ENCODE assay signal across 9 cellular contexts in genomic region chr17:29594441-29595090, GRCh38. TPM values are rescaled to one million over a fixed set of nuclear protein-coding genes. Genes with fewer than 3 reads are reported as not detected.
A peak's percentile ranks its signal among the peaks of the same experiment; 100 is the strongest.
DNase-seq lines count a peak whose midpoint lies in the region; ATAC-seq and TF ChIP-seq lines count a peak whose summit lies in the region.
"Had no signal": no experiment of that assay in that cellular context is flagged by ENCODE, and none has a peak within 500 bp of the region (broad histone marks: within the 10 kb centered on the region; RNA-seq: fewer than 3 reads in every experiment).

No MANE protein-coding gene starts in this region.

- no peak overlapping the region for H3T11ph ChIP-seq in H9 (ENCODE audit: low read length)

- H3K36me3 ChIP-seq in endodermal cell (ENCODE audit: control insufficient read depth, insufficient read depth, low read length): no peaks in the 10 kb centered on the region

- H3K9ac ChIP-seq in H9 (ENCODE audit: extremely low read depth, insufficient read length, low read length): no peak overlapping the region
- H3K9ac ChIP-seq in endodermal cell (ENCODE audit: extremely low read depth, low read length, poor library complexity, severe bottlenecking): no peak overlapping the region

- no peak overlapping the region for H2BK120ac ChIP-seq in H9 (ENCODE audit: low read depth, low read length, poor library complexity, severe bottlenecking)

- no peak overlapping the region for H4K8ac ChIP-seq in H9 (replicated peaks; ENCODE audit: insufficient read length, low read depth, low read length)

- no peak overlapping the region for H2BK20ac ChIP-seq in H9 (ENCODE audit: low read depth, low read length, poor library complexity, severe bottlenecking)

- H3K9me3 Mint-ChIP-seq in H9 (peaks cover 0 to 3% of the 10 kb centered on the region in 2 experiments; a peak in 1 of 5 replicates), endodermal cell (no peaks in the 10 kb centered on the region)

- no peak overlapping the region for H3K18ac ChIP-seq in H9 (ENCODE audit: insufficient read length, low read depth, low read length)

- CTCF ChIA-PET in RWPE1 (lab: Yijun Ruan, JAX): interaction anchor here (0.7 to 5.4 kb wide), 8 partner anchors 11 to 224 kb away, joined by 3 to 45 read pairs (median 5); no protein-coding TSS in a partner anchor

- H3K9me3 ChIP-seq in H9 (ENCODE audit: control insufficient read depth, low read depth, low read length) (no peaks in the 10 kb centered on the region), endodermal cell (ENCODE audit: control insufficient read depth, low read length) (no peaks in the 10 kb centered on the region)

- no peaks in the 10 kb centered on the region for H3K79me1 ChIP-seq in H9 (ENCODE audit: insufficient read depth, low read depth, low read length, poor library complexity, severe bottlenecking)

- no peak overlapping the region for H2AFZ ChIP-seq in H9 (ENCODE audit: low read length)

- ATAC-seq in HG03342 (IDR thresholded peaks at IDR 0.05; ENCODE audit: unreplicated experiment) (no peak), GM21528 (IDR thresholded peaks at IDR 0.05; ENCODE audit: low FRiP score, unreplicated experiment) (no peak)
- ATAC-seq: left lobe of liver had no signal

- no peak overlapping the region for H3K4me3 ChIP-seq in endodermal cell (ENCODE audit: low read length)

- H2BK15ac ChIP-seq in H9 (ENCODE audit: low read depth, low read length): no peak overlapping the region

- H3K27ac Mint-ChIP-seq in H9 (no peak overlapping the region), endodermal cell (no peak overlapping the region)

- H3K4me1 ChIP-seq in H9 (ENCODE audit: insufficient read depth, low read length) (peaks cover 4% of the 10 kb centered on the region; the same call in 1 of the 2 replicates), endodermal cell (ENCODE audit: control insufficient read depth, insufficient read depth, low read length) (peaks cover 5% of the 10 kb centered on the region)

- peak overlapping the region; percentile 63 for H3K4me2 ChIP-seq in H9 (ENCODE audit: insufficient read depth, insufficient read length, low read length)

- DNase-seq in H9 (no peak), RWPE1 (ENCODE audit: low spot score) (no peak), endodermal cell (no peak), retina (peak; percentile 14), kidney glomerular epithelial cell (lab: John Stamatoyannopoulos, UW) (no peak)
- DNase-seq in central memory CD4-positive, alpha-beta T cell: no peak

- no peaks in the 10 kb centered on the region for H4K20me1 ChIP-seq in H9 (ENCODE audit: control insufficient read depth, insufficient read depth, insufficient read length)

- no peaks in the 10 kb centered on the region; the same call in 1 of the 2 replicates for H3K79me2 ChIP-seq in H9 (ENCODE audit: insufficient read depth, low read length)

- H3K23ac ChIP-seq in H9 (ENCODE audit: insufficient read length, low read depth, low read length): no peak overlapping the region

- H2AK5ac ChIP-seq in H9 (ENCODE audit: insufficient read length, low read length): no peak overlapping the region

- no peak overlapping the region for H4K91ac ChIP-seq in H9 (ENCODE audit: insufficient read length, low read depth, low read length)

- no peak overlapping the region for H4K5ac ChIP-seq in H9 (ENCODE audit: insufficient read length, low read depth, low read length)

- H3K27me3 Mint-ChIP-seq in H9 (ENCODE audit: low read depth) (peaks cover 5% of the 10 kb centered on the region), endodermal cell (ENCODE audit: insufficient read depth) (peaks cover 48% of the 10 kb centered on the region)

- H3K27me3 ChIP-seq in H9 (ENCODE audit: insufficient read depth, low read length): no peaks in the 10 kb centered on the region
- H3K27me3 ChIP-seq in endodermal cell (ENCODE audit: control insufficient read depth, insufficient read depth, low read length, poor library complexity, severe bottlenecking): peaks cover 29% of the 10 kb centered on the region

- TF ChIP-seq CTCF in H9 (conservative IDR thresholded peaks at IDR 0.05): no peak
- TF ChIP-seq CTCF in RWPE1 (conservative IDR thresholded peaks at IDR 0.05; ENCODE audit: low read depth): 0 out of 2 replicates have a peak, but pooled peaks have one; percentile 0
- TF ChIP-seq CTCF in endodermal cell (conservative IDR thresholded peaks at IDR 0.05): no peak

- peaks cover 0 to 4% (median 0%) of the 10 kb centered on the region in 3 experiments; a peak in 1 of 7 replicates for H3K36me3 Mint-ChIP-seq in H9 (ENCODE audit: insufficient read depth in 1 of 3, low read depth in 3 of 3)
- no peaks in the 10 kb centered on the region for H3K36me3 Mint-ChIP-seq in endodermal cell (ENCODE audit: low read depth)

- no peak overlapping the region for H2BK12ac ChIP-seq in H9 (ENCODE audit: insufficient read length, low read depth, low read length)

- no peak overlapping the region for H3K56ac ChIP-seq in H9 (ENCODE audit: insufficient read length, low read depth, low read length)

- POLR2A ChIA-PET in RWPE1 (lab: Yijun Ruan, JAX; ENCODE audit: low non-redundant PET): no interaction called here

- WGBS in H9 (ENCODE audit: extremely low coverage, insufficient read length, low lambda C conversion rate): no CpG with 5 or more reads among the region's 12 CpGs
- 81 to 82% methylated on average over 7 to 12 of the region's 12 CpGs for whole genome bisulfite sequencing in endodermal cell (ENCODE audit: insufficient coverage in 1 of 2, insufficient read length in 1 of 2), 2 experiments

- H3K4ac ChIP-seq in H9 (ENCODE audit: low read depth, low read length): no peak overlapping the region

- peaks cover 33% of the 10 kb centered on the region for H3K23me2 ChIP-seq in H9 (ENCODE audit: insufficient read length, low read depth, low read length, poor library complexity, severe bottlenecking)

- H2BK5ac ChIP-seq in H9 (ENCODE audit: insufficient read length, low read length): no peak overlapping the region

- H3K27ac ChIP-seq in H9 (ENCODE audit: insufficient read length, low read depth, low read length) (no peak overlapping the region), RWPE1 (peak overlapping the region; percentile 99), endodermal cell (ENCODE audit: low read depth, low read length) (no peak overlapping the region)

- peaks cover 48 to 74% of the 10 kb centered on the region in 2 experiments for H3K4me1 Mint-ChIP-seq in H9
- peaks cover 17% of the 10 kb centered on the region for H3K4me1 Mint-ChIP-seq in endodermal cell

- no peak overlapping the region for H3K14ac ChIP-seq in H9 (ENCODE audit: insufficient read depth, low read length)

- peak overlapping the region; percentile 78 to 88 for H3K4me3 Mint-ChIP-seq in H9
- peak overlapping the region; percentile 74 for H3K4me3 Mint-ChIP-seq in endodermal cell

RNA-seq across cellular contexts. Expression of gene ANKRD13B, which starts 1.6 kb away (rescaled TPM):
- total RNA-seq in H9 (2021) (21.6 and 24.2 TPM in 2 replicates), endodermal cell (1 to 10 TPM; 2.2 to 2.6 TPM)
- polyA plus RNA-seq in endodermal cell (2013, experiment 1 of 2): 36.5 TPM
- polyA plus RNA-seq in endodermal cell (2013, experiment 2 of 2): 28.4 TPM

RNA-seq across cellular contexts. Expression of gene GIT1, which starts 5.1 kb away (rescaled TPM):
- total RNA-seq in H9 (2021) (47.0 and 47.4 TPM in 2 replicates), endodermal cell (10 to 100 TPM; 45.0 to 61.8 TPM)
- 47.1 TPM for polyA plus RNA-seq in endodermal cell (2013, experiment 1 of 2)
- polyA plus RNA-seq in endodermal cell (2013, experiment 2 of 2): 48.9 TPM

RNA-seq across cellular contexts. Expression of gene TP53I13, which starts 26.1 kb away (rescaled TPM):
- total RNA-seq in H9 (2021) (27.1 and 28.1 TPM in 2 replicates), endodermal cell (10 to 100 TPM; 21.7 to 31.0 TPM)
- polyA plus RNA-seq in endodermal cell (2013, experiment 1 of 2): 34.6 TPM
- 33.7 TPM for polyA plus RNA-seq in endodermal cell (2013, experiment 2 of 2)

RNA-seq across cellular contexts. Expression of gene ABHD15, which starts 27.7 kb away (rescaled TPM):
- 1.7 and 2.5 TPM in 2 replicates for total RNA-seq in H9 (2021)
- total RNA-seq in endodermal cell: 1 to 10 TPM; 1.4 to 2.1 TPM
- 1.9 TPM for polyA plus RNA-seq in endodermal cell (2013, experiment 1 of 2)
- 1.4 TPM for polyA plus RNA-seq in endodermal cell (2013, experiment 2 of 2)

RNA-seq across cellular contexts. Expression of gene CORO6, which starts 28.1 kb away (rescaled TPM):
- 2.3 and 2.6 TPM in 2 replicates for total RNA-seq in H9 (2021)
- total RNA-seq in endodermal cell: under 1 TPM; 0.86 to 1.00 TPM
- 6.2 TPM for polyA plus RNA-seq in endodermal cell (2013, experiment 1 of 2)
- polyA plus RNA-seq in endodermal cell (2013, experiment 2 of 2): 5.3 TPM
